ENCODE assay signal across 1 cellular context in the genomic region with DNA sequence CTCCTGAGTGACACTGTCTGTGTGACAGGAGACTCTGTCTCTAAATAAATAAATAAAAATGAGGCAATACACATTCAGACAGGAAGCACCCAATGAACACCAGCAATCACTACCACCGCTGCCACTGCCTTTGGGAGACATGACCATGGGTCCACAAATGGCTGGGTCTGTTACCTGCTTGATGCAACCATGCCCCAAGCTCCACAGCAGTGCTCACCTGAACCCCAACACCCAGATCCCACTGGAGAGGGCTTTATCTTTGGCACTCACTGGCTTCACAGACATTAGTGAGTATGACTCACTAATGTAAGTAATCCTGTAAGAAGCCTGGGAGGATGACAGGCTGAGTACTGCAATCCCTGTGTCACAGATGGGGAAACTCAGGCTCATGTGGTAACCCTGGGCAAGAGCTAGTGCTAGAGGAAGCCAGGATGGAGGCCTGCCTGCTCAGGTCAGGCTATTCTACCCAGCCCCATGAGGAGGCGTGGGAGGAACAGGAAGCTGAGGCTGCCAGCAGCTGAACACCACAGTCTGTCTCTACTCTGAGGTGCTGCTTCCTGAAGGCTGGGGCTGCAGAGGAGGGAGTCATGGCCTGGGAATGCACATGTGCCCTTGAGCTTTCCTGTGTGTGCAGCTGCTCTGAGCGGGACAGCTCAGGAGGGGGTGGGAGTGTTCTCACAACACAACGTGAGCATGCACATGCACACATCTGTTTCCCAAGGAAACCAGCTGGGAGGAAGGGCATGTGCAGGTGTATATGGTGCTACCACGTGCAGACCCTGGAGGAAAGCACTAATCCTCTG.
A peak's percentile ranks its signal among the peaks of the same experiment; 100 is the strongest.
TF ChIP-seq lines count a peak whose summit lies in the region.

No MANE protein-coding gene starts in this region.

TF ChIP-seq in K562, 482 proteins besides CTCF, POLR2A, EP300 and RAD21 (continued from another document and continues in another):
- TF ChIP-seq ZNF592 (IDR thresholded peaks at IDR 0.05) (peak; percentile 49; the same call in 1 of the 2 replicates), RHOXF2B (CRISPR knock-in tag; conservative IDR thresholded peaks at IDR 0.05) (no peak), RFX7 (CRISPR knock-in tag; IDR thresholded peaks at IDR 0.05) (no peak), JUN (IDR thresholded peaks at IDR 0.05; ENCODE audit: borderline replicate concordance, low read depth, low read length) (peak; percentile 81), JUN (CRISPR knock-in tag; IDR thresholded peaks at IDR 0.05; ENCODE audit: borderline replicate concordance) (peak; percentile 32; the same call in 1 of the 2 replicates), ZNF282 (CRISPR knock-in tag; IDR thresholded peaks at IDR 0.05) (no peak), SUPT5H (IDR thresholded peaks at IDR 0.05) (no peak), MAFK (IDR thresholded peaks at IDR 0.05; ENCODE audit: low read length) (peak; percentile 18; the same call in 1 of the 2 replicates), ATF1 (CRISPR knock-in tag; IDR thresholded peaks at IDR 0.05) (no peak), ATF1 (tag; IDR thresholded peaks at IDR 0.05) (no peak; the same call in 1 of the 2 replicates), ZNF24 (IDR thresholded peaks at IDR 0.05) (no peak), SNRNP70 (optimal IDR thresholded peaks at IDR 0.05; ENCODE audit: low read depth, low read length) (no peak), SMARCA5 (IDR thresholded peaks at IDR 0.05) (peak; percentile 60; the same call in 1 of the 2 replicates), ATF3 (IDR thresholded peaks at IDR 0.05) (peak; percentile 94), ATF3 (CRISPR knock-in tag; conservative IDR thresholded peaks at IDR 0.05) (peak; percentile 63; the same call in 1 of the 2 replicates), NONO (IDR thresholded peaks at IDR 0.05; ENCODE audit: low read depth in 2 of 2, low read length in 1 of 2) (peak in 1 of 2 experiments; percentile 63; a peak in 1 of 4 replicates), MYBL2 (IDR thresholded peaks at IDR 0.05; ENCODE audit: low read depth) (no peak), MYBL2 (CRISPR knock-in tag; IDR thresholded peaks at IDR 0.05; ENCODE audit: borderline replicate concordance) (no peak), NUFIP1 (IDR thresholded peaks at IDR 0.05; ENCODE audit: partially characterized antibody) (no peak), PHF8 (IDR thresholded peaks at IDR 0.05; ENCODE audit: borderline replicate concordance, low read length) (no peak), ESRRB (CRISPR knock-in tag; IDR thresholded peaks at IDR 0.05; ENCODE audit: borderline replicate concordance) (no peak), ZNF23 (CRISPR knock-in tag; IDR thresholded peaks at IDR 0.05) (no peak), TRIM24 (IDR thresholded peaks at IDR 0.05) (peak; percentile 49 to 60; a peak in 3 of 4 replicates), ZC3H8 (IDR thresholded peaks at IDR 0.05) (no peak), JUND (IDR thresholded peaks at IDR 0.05; ENCODE audit: borderline replicate concordance, low read depth, low read length) (peak; percentile 84), JUND (tag; IDR thresholded peaks at IDR 0.05; ENCODE audit: borderline replicate concordance, low read depth, low read length) (peak; percentile 61; the same call in 1 of the 3 replicates), ZNF668 (CRISPR knock-in tag; IDR thresholded peaks at IDR 0.05) (no peak), FOSL1 (tag; conservative IDR thresholded peaks at IDR 0.05) (peak; percentile 96), NR2C1 (IDR thresholded peaks at IDR 0.05) (no peak), NR2C1 (tag; IDR thresholded peaks at IDR 0.05) (peak; percentile 27; the same call in 1 of the 2 replicates), TFAP4 (CRISPR knock-in tag; IDR thresholded peaks at IDR 0.05; ENCODE audit: borderline replicate concordance) (peak; percentile 91), MAX (CRISPR knock-in tag; IDR thresholded peaks at IDR 0.05) (peak; percentile 92), TAF7 (tag; IDR thresholded peaks at IDR 0.05) (no peak), ZNF165 (CRISPR knock-in tag; IDR thresholded peaks at IDR 0.05; ENCODE audit: borderline replicate concordance) (no peak), PHF20 (IDR thresholded peaks at IDR 0.05; ENCODE audit: partially characterized antibody) (no peak), DPF2 (IDR thresholded peaks at IDR 0.05) (peak; percentile 79)
- TF ChIP-seq, protein P1, sequence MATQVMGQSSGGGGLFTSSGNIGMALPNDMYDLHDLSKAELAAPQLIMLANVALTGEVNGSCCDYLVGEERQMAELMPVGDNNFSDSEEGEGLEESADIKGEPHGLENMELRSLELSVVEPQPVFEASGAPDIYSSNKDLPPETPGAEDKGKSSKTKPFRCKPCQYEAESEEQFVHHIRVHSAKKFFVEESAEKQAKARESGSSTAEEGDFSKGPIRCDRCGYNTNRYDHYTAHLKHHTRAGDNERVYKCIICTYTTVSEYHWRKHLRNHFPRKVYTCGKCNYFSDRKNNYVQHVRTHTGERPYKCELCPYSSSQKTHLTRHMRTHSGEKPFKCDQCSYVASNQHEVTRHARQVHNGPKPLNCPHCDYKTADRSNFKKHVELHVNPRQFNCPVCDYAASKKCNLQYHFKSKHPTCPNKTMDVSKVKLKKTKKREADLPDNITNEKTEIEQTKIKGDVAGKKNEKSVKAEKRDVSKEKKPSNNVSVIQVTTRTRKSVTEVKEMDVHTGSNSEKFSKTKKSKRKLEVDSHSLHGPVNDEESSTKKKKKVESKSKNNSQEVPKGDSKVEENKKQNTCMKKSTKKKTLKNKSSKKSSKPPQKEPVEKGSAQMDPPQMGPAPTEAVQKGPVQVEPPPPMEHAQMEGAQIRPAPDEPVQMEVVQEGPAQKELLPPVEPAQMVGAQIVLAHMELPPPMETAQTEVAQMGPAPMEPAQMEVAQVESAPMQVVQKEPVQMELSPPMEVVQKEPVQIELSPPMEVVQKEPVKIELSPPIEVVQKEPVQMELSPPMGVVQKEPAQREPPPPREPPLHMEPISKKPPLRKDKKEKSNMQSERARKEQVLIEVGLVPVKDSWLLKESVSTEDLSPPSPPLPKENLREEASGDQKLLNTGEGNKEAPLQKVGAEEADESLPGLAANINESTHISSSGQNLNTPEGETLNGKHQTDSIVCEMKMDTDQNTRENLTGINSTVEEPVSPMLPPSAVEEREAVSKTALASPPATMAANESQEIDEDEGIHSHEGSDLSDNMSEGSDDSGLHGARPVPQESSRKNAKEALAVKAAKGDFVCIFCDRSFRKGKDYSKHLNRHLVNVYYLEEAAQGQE (CRISPR knock-in tag; IDR thresholded peaks at IDR 0.05; ENCODE audit: low read depth) = peak; percentile 43; the same call in 1 of the 2 replicates
- TF ChIP-seq, protein P2, sequence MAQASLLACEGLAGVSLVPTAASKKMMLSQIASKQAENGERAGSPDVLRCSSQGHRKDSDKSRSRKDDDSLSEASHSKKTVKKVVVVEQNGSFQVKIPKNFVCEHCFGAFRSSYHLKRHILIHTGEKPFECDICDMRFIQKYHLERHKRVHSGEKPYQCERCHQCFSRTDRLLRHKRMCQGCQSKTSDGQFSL (CRISPR knock-in tag; IDR thresholded peaks at IDR 0.05) = peak; percentile 61; the same call in 1 of the 2 replicates
- TF ChIP-seq, protein P2 (tag; IDR thresholded peaks at IDR 0.05) = no peak
- TF ChIP-seq, protein P3, sequence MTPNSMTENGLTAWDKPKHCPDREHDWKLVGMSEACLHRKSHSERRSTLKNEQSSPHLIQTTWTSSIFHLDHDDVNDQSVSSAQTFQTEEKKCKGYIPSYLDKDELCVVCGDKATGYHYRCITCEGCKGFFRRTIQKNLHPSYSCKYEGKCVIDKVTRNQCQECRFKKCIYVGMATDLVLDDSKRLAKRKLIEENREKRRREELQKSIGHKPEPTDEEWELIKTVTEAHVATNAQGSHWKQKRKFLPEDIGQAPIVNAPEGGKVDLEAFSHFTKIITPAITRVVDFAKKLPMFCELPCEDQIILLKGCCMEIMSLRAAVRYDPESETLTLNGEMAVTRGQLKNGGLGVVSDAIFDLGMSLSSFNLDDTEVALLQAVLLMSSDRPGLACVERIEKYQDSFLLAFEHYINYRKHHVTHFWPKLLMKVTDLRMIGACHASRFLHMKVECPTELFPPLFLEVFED (CRISPR knock-in tag; conservative IDR thresholded peaks at IDR 0.05) = no peak
- TF ChIP-seq, protein P4, sequence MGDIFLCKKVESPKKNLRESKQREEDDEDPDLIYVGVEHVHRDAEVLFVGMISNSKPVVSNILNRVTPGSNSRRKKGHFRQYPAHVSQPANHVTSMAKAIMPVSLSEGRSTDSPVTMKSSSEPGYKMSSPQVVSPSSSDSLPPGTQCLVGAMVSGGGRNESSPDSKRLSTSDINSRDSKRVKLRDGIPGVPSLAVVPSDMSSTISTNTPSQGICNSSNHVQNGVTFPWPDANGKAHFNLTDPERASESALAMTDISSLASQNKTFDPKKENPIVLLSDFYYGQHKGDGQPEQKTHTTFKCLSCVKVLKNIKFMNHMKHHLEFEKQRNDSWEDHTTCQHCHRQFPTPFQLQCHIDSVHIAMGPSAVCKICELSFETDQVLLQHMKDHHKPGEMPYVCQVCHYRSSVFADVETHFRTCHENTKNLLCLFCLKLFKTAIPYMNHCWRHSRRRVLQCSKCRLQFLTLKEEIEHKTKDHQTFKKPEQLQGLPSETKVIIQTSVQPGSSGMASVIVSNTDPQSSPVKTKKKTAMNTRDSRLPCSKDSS (IDR thresholded peaks at IDR 0.05; ENCODE audit: low read depth, partially characterized antibody) = no peak
- TF ChIP-seq, protein P5, sequence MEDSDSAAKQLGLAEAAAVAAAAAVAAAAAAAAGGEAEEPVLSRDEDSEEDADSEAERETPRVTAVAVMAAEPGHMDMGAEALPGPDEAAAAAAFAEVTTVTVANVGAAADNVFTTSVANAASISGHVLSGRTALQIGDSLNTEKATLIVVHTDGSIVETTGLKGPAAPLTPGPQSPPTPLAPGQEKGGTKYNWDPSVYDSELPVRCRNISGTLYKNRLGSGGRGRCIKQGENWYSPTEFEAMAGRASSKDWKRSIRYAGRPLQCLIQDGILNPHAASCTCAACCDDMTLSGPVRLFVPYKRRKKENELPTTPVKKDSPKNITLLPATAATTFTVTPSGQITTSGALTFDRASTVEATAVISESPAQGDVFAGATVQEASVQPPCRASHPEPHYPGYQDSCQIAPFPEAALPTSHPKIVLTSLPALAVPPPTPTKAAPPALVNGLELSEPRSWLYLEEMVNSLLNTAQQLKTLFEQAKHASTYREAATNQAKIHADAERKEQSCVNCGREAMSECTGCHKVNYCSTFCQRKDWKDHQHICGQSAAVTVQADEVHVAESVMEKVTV (CRISPR knock-in tag; IDR thresholded peaks at IDR 0.05) = peak; percentile 44; the same call in 1 of the 2 replicates
- TF ChIP-seq, protein P6, sequence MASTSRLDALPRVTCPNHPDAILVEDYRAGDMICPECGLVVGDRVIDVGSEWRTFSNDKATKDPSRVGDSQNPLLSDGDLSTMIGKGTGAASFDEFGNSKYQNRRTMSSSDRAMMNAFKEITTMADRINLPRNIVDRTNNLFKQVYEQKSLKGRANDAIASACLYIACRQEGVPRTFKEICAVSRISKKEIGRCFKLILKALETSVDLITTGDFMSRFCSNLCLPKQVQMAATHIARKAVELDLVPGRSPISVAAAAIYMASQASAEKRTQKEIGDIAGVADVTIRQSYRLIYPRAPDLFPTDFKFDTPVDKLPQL (IDR thresholded peaks at IDR 0.05; ENCODE audit: extremely low read depth, insufficient read length) = no peak
